Comparison of ENCODE assay signal across 24 cellular contexts in genomic region chr14:22249775-22250174, GRCh38.
DNase-seq lines count a peak whose midpoint lies in the region; FAIRE-seq and TF ChIP-seq lines count a peak whose summit lies in the region.
"Had no signal": no experiment of that assay in that cellular context is flagged by ENCODE, and none has a peak within 500 bp of the region (broad histone marks: within the 10 kb centered on the region; RNA-seq: fewer than 3 reads in every experiment).

No MANE protein-coding gene starts in this region.

- FAIRE-seq in GM19239 (lab: Jason Lieb, UNC) = no peak
- FAIRE-seq: A204.1, GM12878, GM12892, GM18507 had no signal

- no peaks in the 10 kb centered on the region for H3K79me1 ChIP-seq in trophoblast cell (ENCODE audit: low read length)

- H2AFZ ChIP-seq in trophoblast cell (ENCODE audit: insufficient read depth, low read length, poor library complexity) = no peak overlapping the region

- H3K9me3 ChIP-seq in HEK293 (ENCODE audit: control insufficient read depth, insufficient read depth, low read depth, low read length) (no peaks in the 10 kb centered on the region), trophoblast cell (ENCODE audit: insufficient read depth, low read depth, low read length) (no peaks in the 10 kb centered on the region)
- H3K9me3 ChIP-seq: BE2C, BLaER1 had no signal

- H2BK120ac ChIP-seq in trophoblast cell (ENCODE audit: insufficient read depth, low read length, poor library complexity) = no peak overlapping the region

- no peak overlapping the region for H2BK12ac ChIP-seq in trophoblast cell (ENCODE audit: low read length)

- no peak overlapping the region for H2BK5ac ChIP-seq in trophoblast cell (ENCODE audit: low read depth, low read length, poor library complexity)

- no peak overlapping the region for H2AK5ac ChIP-seq in trophoblast cell (ENCODE audit: low read length)

- H3K9ac ChIP-seq in trophoblast cell (ENCODE audit: low read length) = no peak overlapping the region
- H3K9ac ChIP-seq: BLaER1 had no signal

- H3K14ac ChIP-seq in trophoblast cell (ENCODE audit: low read length) = no peak overlapping the region

- no peak overlapping the region for H3K4ac ChIP-seq in trophoblast cell (ENCODE audit: low read depth, low read length)

- POLR2A ChIA-PET in HEK293 (lab: Yijun Ruan, JAX) = no interaction called here

- TF ChIP-seq CTCF in HEK293 (tag by site-specific recombination; IDR thresholded peaks at IDR 0.05) = no peak

- H4K8ac ChIP-seq in trophoblast cell (ENCODE audit: low read depth, low read length) = no peak overlapping the region

- no peak overlapping the region for H3K27ac ChIP-seq in HEK293 (ENCODE audit: extremely low read depth, low read depth, low read length)
- H3K27ac ChIP-seq in trophoblast cell (ENCODE audit: low read depth, low read length) = no peak overlapping the region
- H3K27ac ChIP-seq: BLaER1 had no signal

- no peak overlapping the region for H4K12ac ChIP-seq in trophoblast cell (ENCODE audit: low read depth, low read length)

- DNase-seq in NCI-H1048 (lab: John Stamatoyannopoulos, UW) (peak; percentile 5), trophoblast cell (peak; percentile 24 to 82), NCI-H446 treated with DMSO at 0.1 percent for 48 hours (lab: John Stamatoyannopoulos, UW) (no peak), GM19239 (ENCODE audit: insufficient read length, low spot score) (no peak)
- DNase-seq: 8988T; ACHN; BE2C; C1 segment of cervical spinal cord; CD4-positive, alpha-beta memory T cell; CD4-positive, CD25-positive, alpha-beta regulatory T cell; CD8-positive, alpha-beta memory T cell; COR-L47; DMS153; DMS53; DMS79; DND-41; EL; GDM1 had no signal

- H3K27me3 ChIP-seq in trophoblast cell (ENCODE audit: insufficient read depth, low read length) = no peaks in the 10 kb centered on the region
- H3K27me3 ChIP-seq: BE2C, BLaER1 had no signal

- H3K36me3 ChIP-seq in HEK293 (ENCODE audit: control insufficient read depth in 2 of 2, insufficient read depth in 1 of 2, low read length in 2 of 2) (no peaks in the 10 kb centered on the region), trophoblast cell (ENCODE audit: control insufficient read depth in 1 of 2, insufficient read depth in 2 of 2, low read length in 2 of 2) (no peaks in the 10 kb centered on the region)
- H3K36me3 ChIP-seq: BE2C, BLaER1 had no signal

- H3K4me3 ChIP-seq in HEK293 (ENCODE audit: low read depth, low read length) (no peak overlapping the region), trophoblast cell (ENCODE audit: low read depth, low read length) (no peak overlapping the region)
- H3K4me3 ChIP-seq: BLaER1, GM12878 had no signal

- no peaks in the 10 kb centered on the region for H3K4me1 ChIP-seq in HEK293 (ENCODE audit: control insufficient read depth, insufficient read depth, low read length)
- no peaks in the 10 kb centered on the region for H3K4me1 ChIP-seq in trophoblast cell (ENCODE audit: control insufficient read depth in 1 of 2, insufficient read depth in 2 of 2, low read length in 2 of 2)
- H3K4me1 ChIP-seq: BE2C, BLaER1 had no signal

- H3K79me2 ChIP-seq in trophoblast cell (ENCODE audit: control insufficient read depth, insufficient read depth, low read length, poor library complexity) = no peaks in the 10 kb centered on the region

- no peak overlapping the region for H4K91ac ChIP-seq in trophoblast cell (ENCODE audit: low read depth, low read length)

- CTCF ChIA-PET in HEK293 (lab: Yijun Ruan, JAX) = interaction anchor here (0.7 kb wide), 1 partner anchor 224 kb away, joined by 3 read pairs; no protein-coding TSS in a partner anchor

- no CpG with 5 or more reads among the region's 4 CpGs for WGBS in trophoblast cell (ENCODE audit: extremely low coverage, insufficient coverage, insufficient read length)

- H3K4me2 ChIP-seq in trophoblast cell (ENCODE audit: low read length) = no peak overlapping the region
- H3K4me2 ChIP-seq: BLaER1 had no signal

- no peak overlapping the region for H3K23ac ChIP-seq in trophoblast cell (ENCODE audit: low read length)

- no peak overlapping the region for H3K18ac ChIP-seq in trophoblast cell (ENCODE audit: low read length)

TF ChIP-seq in HEK293, 187 proteins besides CTCF, POLR2A, EP300 and RAD21:
- TF ChIP-seq ZNF558 (tag by site-specific recombination; IDR thresholded peaks at IDR 0.05) (no peak), ZBTB1 (tag by site-specific recombination; IDR thresholded peaks at IDR 0.05) (no peak)
- TF ChIP-seq, protein P1, sequence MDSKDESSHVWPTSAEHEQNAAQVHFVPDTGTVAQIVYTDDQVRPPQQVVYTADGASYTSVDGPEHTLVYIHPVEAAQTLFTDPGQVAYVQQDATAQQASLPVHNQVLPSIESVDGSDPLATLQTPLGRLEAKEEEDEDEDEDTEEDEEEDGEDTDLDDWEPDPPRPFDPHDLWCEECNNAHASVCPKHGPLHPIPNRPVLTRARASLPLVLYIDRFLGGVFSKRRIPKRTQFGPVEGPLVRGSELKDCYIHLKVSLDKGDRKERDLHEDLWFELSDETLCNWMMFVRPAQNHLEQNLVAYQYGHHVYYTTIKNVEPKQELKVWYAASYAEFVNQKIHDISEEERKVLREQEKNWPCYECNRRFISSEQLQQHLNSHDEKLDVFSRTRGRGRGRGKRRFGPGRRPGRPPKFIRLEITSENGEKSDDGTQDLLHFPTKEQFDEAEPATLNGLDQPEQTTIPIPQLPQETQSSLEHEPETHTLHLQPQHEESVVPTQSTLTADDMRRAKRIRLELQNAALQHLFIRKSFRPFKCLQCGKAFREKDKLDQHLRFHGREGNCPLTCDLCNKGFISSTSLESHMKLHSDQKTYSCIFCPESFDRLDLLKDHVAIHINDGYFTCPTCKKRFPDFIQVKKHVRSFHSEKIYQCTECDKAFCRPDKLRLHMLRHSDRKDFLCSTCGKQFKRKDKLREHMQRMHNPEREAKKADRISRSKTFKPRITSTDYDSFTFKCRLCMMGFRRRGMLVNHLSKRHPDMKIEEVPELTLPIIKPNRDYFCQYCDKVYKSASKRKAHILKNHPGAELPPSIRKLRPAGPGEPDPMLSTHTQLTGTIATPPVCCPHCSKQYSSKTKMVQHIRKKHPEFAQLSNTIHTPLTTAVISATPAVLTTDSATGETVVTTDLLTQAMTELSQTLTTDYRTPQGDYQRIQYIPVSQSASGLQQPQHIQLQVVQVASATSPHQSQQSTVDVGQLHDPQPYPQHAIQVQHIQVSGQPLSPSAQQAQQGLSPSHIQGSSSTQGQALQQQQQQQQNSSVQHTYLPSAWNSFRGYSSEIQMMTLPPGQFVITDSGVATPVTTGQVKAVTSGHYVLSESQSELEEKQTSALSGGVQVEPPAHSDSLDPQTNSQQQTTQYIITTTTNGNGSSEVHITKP (tag by site-specific recombination; IDR thresholded peaks at IDR 0.05) = peak; percentile 54

Comparison
In these comparisons a context has a peak if more than half of its experiments do, and no peak if none do; other contexts are left out.
1. DNase-seq: peak in NCI-H1048 (single experiment) and trophoblast cell (2 of 2); none in NCI-H446 treated with DMSO at 0.1 percent for 48 hours (single experiment) and GM19239 (single experiment).